In the genomic region with DNA sequence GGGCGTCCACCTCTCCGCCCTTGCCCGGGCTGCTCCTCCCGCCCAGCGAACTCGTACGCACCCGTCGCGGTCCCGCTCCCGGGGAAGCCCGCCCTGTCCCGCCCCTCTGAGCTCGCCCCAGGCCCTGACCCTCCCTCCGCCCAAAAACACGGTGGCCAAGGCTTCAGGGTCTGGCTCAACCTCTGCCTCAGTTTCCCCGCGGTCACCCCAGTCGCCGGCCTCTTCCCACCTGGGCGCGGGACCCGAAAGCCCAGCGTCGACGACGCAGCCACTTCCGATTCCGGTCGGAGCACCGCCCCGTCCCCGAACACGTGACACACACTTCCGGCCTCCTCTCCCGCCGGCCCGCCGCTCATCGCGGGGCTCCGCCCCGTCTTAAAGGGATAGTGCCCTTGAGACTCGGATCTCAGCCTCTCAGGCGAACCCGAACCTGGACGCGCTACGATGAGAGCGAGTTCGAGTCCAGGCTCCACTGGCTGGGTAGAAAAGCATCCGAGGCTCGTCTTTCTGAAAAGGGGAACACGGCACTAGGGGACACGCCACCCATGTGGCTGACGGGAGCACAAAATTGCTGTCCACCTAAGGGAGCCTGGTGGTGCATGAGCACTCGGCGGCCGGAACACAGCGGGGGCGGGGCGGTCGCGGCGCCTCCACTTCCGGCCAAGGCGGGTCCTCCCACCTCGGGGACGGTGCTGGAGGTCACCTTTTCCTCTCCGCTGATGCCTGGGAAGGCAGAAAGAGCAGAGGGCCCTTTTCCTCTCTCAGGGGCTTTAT, we compare ENCODE assay signal across 8 cellular contexts. TPM values are rescaled to one million over a fixed set of nuclear protein-coding genes. Genes with fewer than 3 reads are reported as not detected.
DNase-seq lines count a peak whose midpoint lies in the region; ATAC-seq and TF ChIP-seq lines count a peak whose summit lies in the region.

C19orf25 (minus strand) TSS at position 282 of the 774 bp plus-strand sequence. CDS start 312 bp downstream, outside the sequence.

- ATAC-seq in GM19035 (IDR thresholded peaks at IDR 0.05; ENCODE audit: unreplicated experiment) (peak; percentile 87), HG03354 (IDR thresholded peaks at IDR 0.05; ENCODE audit: poor library complexity, severe bottlenecking, unreplicated experiment) (peak; percentile 88)

- DNase-seq in AG09319 (ENCODE audit: extremely low read depth, low read depth) (peak; percentile 76), NCI-H510A treated with DMSO at 0.1 percent for 48 hours (lab: John Stamatoyannopoulos, UW) (peak; percentile 62), cerebellum (ENCODE audit: low spot score) (peak; percentile 98), kidney epithelial cell (ENCODE audit: low read depth) (peak; percentile 68)
- DNase-seq in activated CD4-positive, alpha-beta T cell treated with anti-CD3 and anti-CD28 coated beads for 1 hour = peak; percentile 87
- DNase-seq in stimulated activated CD4-positive, alpha-beta T cell treated with anti-CD3 and anti-CD28 coated beads, Interleukin-15, amount 100 ng/mL, for 24 hours = peak; percentile 96

- H3K27me3 ChIP-seq in kidney epithelial cell (ENCODE audit: control insufficient read depth, insufficient read depth, low read length) = no peaks in the 10 kb centered on the region

- H3K4me3 ChIP-seq in kidney epithelial cell (ENCODE audit: low read depth, low read length) = peak within 1 kb of the TSS; percentile 90

- TF ChIP-seq CTCF in AG09319 (IDR thresholded peaks at IDR 0.05; ENCODE audit: low read depth, low read length) (no peak), kidney epithelial cell (IDR thresholded peaks at IDR 0.05; ENCODE audit: insufficient read depth, low read length, poor library complexity, severe bottlenecking) (no peak)

- H3K36me3 ChIP-seq in kidney epithelial cell (ENCODE audit: control insufficient read depth, insufficient read depth, low read length) = no peaks in the 10 kb centered on the region

RNA-seq across cellular contexts. Expression of gene C19orf25, which starts in this region (rescaled TPM):
- 15.3 TPM for total RNA-seq in cerebellum
- 38.8 and 40.0 TPM in 2 replicates for total RNA-seq in kidney epithelial cell

Comparison
In these comparisons a context has a peak if more than half of its experiments do, and no peak if none do; other contexts are left out.
1. Peak in every context shown above with its lines: DNase-seq, ATAC-seq and H3K4me3 ChIP-seq.